1 cellular context compared by ENCODE assay signal in genomic region chr20:62534526-62535221, GRCh38.
TF ChIP-seq lines count a peak whose summit lies in the region.

No MANE protein-coding gene starts in this region.

TF ChIP-seq in GM23338, 12 proteins besides CTCF, POLR2A, EP300 and RAD21 (continued from another document):
- no peak for TF ChIP-seq ZNF462 (CRISPR knock-in tag; IDR thresholded peaks at IDR 0.05)
- TF ChIP-seq ZNF331 (CRISPR knock-in tag; IDR thresholded peaks at IDR 0.05; ENCODE audit: low read depth) = no peak
- no peak for TF ChIP-seq ETS1 (IDR thresholded peaks at IDR 0.05)
- TF ChIP-seq JUNB (IDR thresholded peaks at IDR 0.05; ENCODE audit: unreplicated experiment) = no peak
- TF ChIP-seq POLR2AphosphoS5 (IDR thresholded peaks at IDR 0.05; ENCODE audit: low read depth) = no peak
- TF ChIP-seq EZH2phosphoT487 (IDR thresholded peaks at IDR 0.05; ENCODE audit: unreplicated experiment) = no peak
